In the genomic region with DNA sequence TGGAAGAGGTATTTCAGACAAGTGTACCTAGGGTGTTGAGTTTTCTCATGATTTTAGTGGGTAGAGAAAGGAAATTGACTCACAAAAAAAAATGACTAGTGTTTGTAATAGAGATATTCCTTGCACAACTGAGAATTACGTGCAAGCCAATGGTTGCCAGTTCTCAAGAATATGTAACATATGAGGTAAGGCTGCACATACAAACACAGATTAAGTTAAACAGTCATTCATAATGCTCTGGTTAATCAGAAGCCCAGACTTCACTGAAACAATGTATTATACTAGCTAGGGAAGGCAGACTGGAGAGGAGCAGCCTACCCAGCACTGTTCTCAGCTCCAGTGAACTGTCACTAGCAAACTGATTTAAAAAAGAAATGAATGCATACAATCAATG, we compare ENCODE assay signal across 8 cellular contexts.
DNase-seq lines count a peak whose midpoint lies in the region; ATAC-seq and TF ChIP-seq lines count a peak whose summit lies in the region.

No MANE protein-coding gene starts in this region.

- no peaks in the 10 kb centered on the region for H3K9me3 ChIP-seq in adipocyte (ENCODE audit: control insufficient read depth, low read length)
- H3K9me3 ChIP-seq in mucosa of descending colon, result no peaks in the 10 kb centered on the region

- ATAC-seq in GM18861 (IDR thresholded peaks at IDR 0.05; ENCODE audit: unreplicated experiment), result peak; percentile 71
- peak; percentile 48 for ATAC-seq in HG02642 (IDR thresholded peaks at IDR 0.05; ENCODE audit: poor library complexity, unreplicated experiment)
- peak; percentile 38 for ATAC-seq in mucosa of descending colon
- no peak for ATAC-seq in sciatic nerve

- H3K27me3 ChIP-seq in adipocyte (replicated peaks; ENCODE audit: control insufficient read depth, insufficient read depth, low read length), result no peaks in the 10 kb centered on the region

- no peak for TF ChIP-seq CTCF in mucosa of descending colon (IDR thresholded peaks at IDR 0.05)
- TF ChIP-seq CTCF in GM13976 (IDR thresholded peaks at IDR 0.05; ENCODE audit: borderline replicate concordance, control extremely low read depth, extremely low read depth, insufficient read depth, missing control alignments), result no peak

- H3K4me3 ChIP-seq in adipocyte (ENCODE audit: low read length) (no peak overlapping the region), mucosa of descending colon (no peak overlapping the region)

- in situ Hi-C loops in GM13976 (cut with MboI; ENCODE audit: low sequenced_read_pairs, unreplicated experiment), result no loop called here

- intact Hi-C loops in mucosa of descending colon (cut with DNase I, micrococcal nuclease) (no loop called here), sciatic nerve (cut with DNase I) (no loop called here)

- H3K4me1 ChIP-seq in adipocyte (ENCODE audit: control insufficient read depth, insufficient read depth, low read length), result peaks cover 21% of the 10 kb centered on the region
- no peaks in the 10 kb centered on the region for H3K4me1 ChIP-seq in mucosa of descending colon (ENCODE audit: low read depth)

- H3K9ac ChIP-seq in adipocyte (ENCODE audit: low read length), result no peak overlapping the region

- DNase-seq in adipocyte (ENCODE audit: low read depth), result peak; percentile 13
- DNase-seq in mucosa of descending colon, result no peak
- DNase-seq in stimulated activated CD4-positive, alpha-beta T cell treated with anti-CD3 and anti-CD28 coated beads, Interleukin-15, amount 100 ng/mL, for 24 hours, result no peak
- no peak for DNase-seq in GM13976 (ENCODE audit: low spot score)
- no peak for DNase-seq in retina
- no peak for DNase-seq in sciatic nerve (ENCODE audit: low spot score)

- no peaks in the 10 kb centered on the region for H3K36me3 ChIP-seq in adipocyte (ENCODE audit: control insufficient read depth, insufficient read depth, low read length, severe bottlenecking)
- H3K36me3 ChIP-seq in mucosa of descending colon (ENCODE audit: low read depth), result no peaks in the 10 kb centered on the region
